Comparison of ENCODE assay signal across 8 cellular contexts in genomic region chr1:94283462-94283861, GRCh38. TPM values are rescaled to one million over a fixed set of nuclear protein-coding genes. Genes with fewer than 3 reads are reported as not detected.
"Had no signal": no experiment of that assay in that cellular context is flagged by ENCODE, and none has a peak within 500 bp of the region (broad histone marks: within the 10 kb centered on the region; RNA-seq: fewer than 3 reads in every experiment).

No MANE protein-coding gene starts in this region.

- ATAC-seq: GM23338, HepG2 had no signal

- H3K4me1 Mint-ChIP-seq: GM23338, H9 had no signal

- H3K9me3 Mint-ChIP-seq: GM23338, H9, HFFc6 had no signal

- H3K4me2 ChIP-seq: GM23338 had no signal

- DNase-seq: H9, HCEC 1CT, HFFc6, KBM-7 had no signal

- H2AFZ ChIP-seq: GM23338 had no signal

- H3K27ac ChIP-seq: HL-60 had no signal

- H3K4me3 Mint-ChIP-seq: GM23338, H9, HFFc6, IgD-negative memory B cell had no signal

- H3K27ac Mint-ChIP-seq: GM23338, H9, HFFc6, IgD-negative memory B cell had no signal

- H3K27me3 Mint-ChIP-seq: IgD-negative memory B cell had no signal

- H3K4me3 ChIP-seq: GM23338 had no signal

- H3K36me3 Mint-ChIP-seq: IgD-negative memory B cell had no signal

RNA-seq across cellular contexts. Expression of gene ARHGAP29, which starts 46.1 kb away (rescaled TPM):
- polyA plus RNA-seq: IgD-negative memory B cell had no signal
